Comparison of ENCODE assay signal across 33 cellular contexts in the genomic region with DNA sequence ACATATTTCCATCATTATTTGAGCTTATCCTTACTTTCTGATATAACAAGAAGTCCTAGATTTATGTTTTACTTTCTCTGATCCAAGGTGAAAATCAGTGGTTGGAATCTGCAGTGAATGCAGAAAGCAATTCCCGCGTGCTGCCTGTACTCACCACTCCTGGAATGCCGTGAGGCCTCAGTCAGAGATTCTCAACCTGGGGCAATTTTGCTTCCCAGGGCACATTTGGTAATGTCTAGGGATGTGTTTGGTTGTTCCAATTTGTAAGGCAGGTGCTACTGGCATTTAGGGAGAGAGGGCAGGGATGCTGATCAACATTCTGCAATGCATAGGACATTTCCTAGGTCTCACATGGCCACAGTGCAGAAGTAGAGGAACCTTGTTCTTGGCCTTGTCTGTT. TPM values are rescaled to one million over a fixed set of nuclear protein-coding genes. Genes with fewer than 3 reads are reported as not detected.
"Had no signal": no experiment of that assay in that cellular context is flagged by ENCODE, and none has a peak within 500 bp of the region (broad histone marks: within the 10 kb centered on the region; RNA-seq: fewer than 3 reads in every experiment).

No MANE protein-coding gene starts in this region.

- H3K9me3 ChIP-seq: colonic mucosa, esophagus squamous epithelium, gastrocnemius medialis, heart right ventricle, left lung, lower lobe of right lung, mucosa of descending colon had no signal

- H3K36me3 ChIP-seq: colonic mucosa, esophagus squamous epithelium, gastrocnemius medialis, heart right ventricle, left lung, lower lobe of right lung had no signal

- FAIRE-seq: endothelial cell of umbilical vein, islet of Langerhans, keratinocyte had no signal

- H3K27ac ChIP-seq: colonic mucosa, esophagus squamous epithelium, gastrocnemius medialis, heart right ventricle, left lung, lower lobe of right lung had no signal

- H3K36me3 Mint-ChIP-seq: mesothelial cell of epicardium, naive B cell had no signal

- H3K4me3 Mint-ChIP-seq: dendritic cell treated with granulocyte-macrophage colony-stimulating factor and Interleukin-4, amounts not matched to agents 40 ng/mL and 50 ng/mL, for 4 days; effector memory CD8-positive, alpha-beta T cell; mesothelial cell of epicardium; naive B cell had no signal

- H3K4me3 ChIP-seq: colonic mucosa, esophagus squamous epithelium, gastrocnemius medialis, heart right ventricle, left lung, lower lobe of right lung, mucosa of descending colon had no signal

- ATAC-seq: effector memory CD8-positive, alpha-beta T cell; gastrocnemius medialis; heart right ventricle; left cardiac atrium; left lung; left ventricle myocardium superior; lower lobe of right lung; mucosa of descending colon had no signal

- H3K9me3 Mint-ChIP-seq: dendritic cell treated with granulocyte-macrophage colony-stimulating factor and Interleukin-4, amounts not matched to agents 40 ng/mL and 50 ng/mL, for 4 days; effector memory CD8-positive, alpha-beta T cell; mesothelial cell of epicardium; naive B cell had no signal

- H3K27ac Mint-ChIP-seq: dendritic cell treated with granulocyte-macrophage colony-stimulating factor and Interleukin-4, amounts not matched to agents 40 ng/mL and 50 ng/mL, for 4 days; effector memory CD8-positive, alpha-beta T cell; mesothelial cell of epicardium; naive B cell had no signal

- H3K27me3 Mint-ChIP-seq: dendritic cell treated with granulocyte-macrophage colony-stimulating factor and Interleukin-4, amounts not matched to agents 40 ng/mL and 50 ng/mL, for 4 days; effector memory CD8-positive, alpha-beta T cell; naive B cell had no signal

- H3K27me3 ChIP-seq: colonic mucosa, gastrocnemius medialis had no signal

- DNase-seq: colonic mucosa; cortex of kidney; effector CD8-positive, alpha-beta T cell; effector memory CD8-positive, alpha-beta T cell; esophagus squamous epithelium; foreskin fibroblast; foreskin melanocyte; gastrocnemius medialis; glutamatergic neuron; head of caudate nucleus; heart right ventricle; hippocampal formation; left cardiac atrium; left lung; left ventricle myocardium superior; lower lobe of right lung; mesenchymal stem cell; mucosa of descending colon; naive B cell had no signal

- H3K4me1 Mint-ChIP-seq: mesothelial cell of epicardium, naive B cell had no signal

- H3K4me1 ChIP-seq: colonic mucosa, left lung, lower lobe of right lung had no signal

RNA-seq across cellular contexts. Expression of a gene that starts 23.9 kb away (rescaled TPM):
- total RNA-seq: colonic mucosa, dermis microvascular lymphatic vessel endothelial cell, endothelial cell of umbilical vein, epithelial cell of proximal tubule, esophagus squamous epithelium, gastrocnemius medialis, glomerular endothelial cell, heart right ventricle, kidney epithelial cell, left cardiac atrium, left lung, left ventricle myocardium superior, lower leg skin, lower lobe of right lung, lung microvascular endothelial cell, mesenteric fat pad, mesothelial cell of epicardium, mucosa of descending colon, myocyte had no signal
- polyA plus RNA-seq: endothelial cell of umbilical vein, esophagus, heart right ventricle, keratinocyte had no signal

RNA-seq across cellular contexts. Expression of a gene that starts 59.2 kb away (rescaled TPM):
- total RNA-seq: colonic mucosa, dermis microvascular lymphatic vessel endothelial cell, endothelial cell of umbilical vein, epithelial cell of proximal tubule, esophagus squamous epithelium, gastrocnemius medialis, glomerular endothelial cell, heart right ventricle, kidney epithelial cell, left cardiac atrium, left lung, left ventricle myocardium superior, lower leg skin, lower lobe of right lung, mesenteric fat pad, mesothelial cell of epicardium, mucosa of descending colon, myocyte had no signal
- polyA plus RNA-seq: endothelial cell of umbilical vein, heart right ventricle, keratinocyte had no signal
